In the genomic region with DNA sequence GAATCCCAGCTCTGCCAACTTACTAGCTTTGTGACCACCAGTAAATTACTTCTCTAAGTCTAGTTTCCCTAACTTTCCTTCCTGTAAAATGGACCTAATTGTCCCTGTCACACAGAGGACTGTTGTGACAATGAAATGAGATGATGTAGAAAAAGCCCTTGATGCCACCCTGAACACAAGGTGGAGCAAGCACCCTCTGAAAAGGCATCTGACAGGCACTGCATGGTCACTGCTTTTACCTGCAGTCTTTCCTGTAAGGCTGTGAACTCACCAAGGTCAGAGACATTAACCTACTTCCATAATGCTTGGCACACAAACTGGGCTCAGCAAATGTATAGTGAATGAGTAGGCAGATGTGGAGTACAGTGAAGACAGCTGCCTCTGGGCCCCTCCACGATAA, we compare ENCODE assay signal across 2 cellular contexts.
TF ChIP-seq lines count a peak whose summit lies in the region.

No MANE protein-coding gene starts in this region.

TF ChIP-seq in HCT116, 20 proteins besides CTCF, POLR2A, EP300 and RAD21:
- TF ChIP-seq YY1 (IDR thresholded peaks at IDR 0.05; ENCODE audit: extremely low read depth, insufficient replicate concordance, low read depth, low read length), result no peak
- TF ChIP-seq, protein P1, sequence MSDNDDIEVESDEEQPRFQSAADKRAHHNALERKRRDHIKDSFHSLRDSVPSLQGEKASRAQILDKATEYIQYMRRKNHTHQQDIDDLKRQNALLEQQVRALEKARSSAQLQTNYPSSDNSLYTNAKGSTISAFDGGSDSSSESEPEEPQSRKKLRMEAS (IDR thresholded peaks at IDR 0.05), result no peak
- no peak for TF ChIP-seq ZFX (IDR thresholded peaks at IDR 0.05)
- TF ChIP-seq, protein P2, sequence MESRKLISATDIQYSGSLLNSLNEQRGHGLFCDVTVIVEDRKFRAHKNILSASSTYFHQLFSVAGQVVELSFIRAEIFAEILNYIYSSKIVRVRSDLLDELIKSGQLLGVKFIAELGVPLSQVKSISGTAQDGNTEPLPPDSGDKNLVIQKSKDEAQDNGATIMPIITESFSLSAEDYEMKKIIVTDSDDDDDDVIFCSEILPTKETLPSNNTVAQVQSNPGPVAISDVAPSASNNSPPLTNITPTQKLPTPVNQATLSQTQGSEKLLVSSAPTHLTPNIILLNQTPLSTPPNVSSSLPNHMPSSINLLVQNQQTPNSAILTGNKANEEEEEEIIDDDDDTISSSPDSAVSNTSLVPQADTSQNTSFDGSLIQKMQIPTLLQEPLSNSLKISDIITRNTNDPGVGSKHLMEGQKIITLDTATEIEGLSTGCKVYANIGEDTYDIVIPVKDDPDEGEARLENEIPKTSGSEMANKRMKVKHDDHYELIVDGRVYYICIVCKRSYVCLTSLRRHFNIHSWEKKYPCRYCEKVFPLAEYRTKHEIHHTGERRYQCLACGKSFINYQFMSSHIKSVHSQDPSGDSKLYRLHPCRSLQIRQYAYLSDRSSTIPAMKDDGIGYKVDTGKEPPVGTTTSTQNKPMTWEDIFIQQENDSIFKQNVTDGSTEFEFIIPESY (IDR thresholded peaks at IDR 0.05; ENCODE audit: extremely low read depth, insufficient replicate concordance, low read length), result no peak
- no peak for TF ChIP-seq EZH2 (IDR thresholded peaks at IDR 0.05)
- TF ChIP-seq, protein P3, sequence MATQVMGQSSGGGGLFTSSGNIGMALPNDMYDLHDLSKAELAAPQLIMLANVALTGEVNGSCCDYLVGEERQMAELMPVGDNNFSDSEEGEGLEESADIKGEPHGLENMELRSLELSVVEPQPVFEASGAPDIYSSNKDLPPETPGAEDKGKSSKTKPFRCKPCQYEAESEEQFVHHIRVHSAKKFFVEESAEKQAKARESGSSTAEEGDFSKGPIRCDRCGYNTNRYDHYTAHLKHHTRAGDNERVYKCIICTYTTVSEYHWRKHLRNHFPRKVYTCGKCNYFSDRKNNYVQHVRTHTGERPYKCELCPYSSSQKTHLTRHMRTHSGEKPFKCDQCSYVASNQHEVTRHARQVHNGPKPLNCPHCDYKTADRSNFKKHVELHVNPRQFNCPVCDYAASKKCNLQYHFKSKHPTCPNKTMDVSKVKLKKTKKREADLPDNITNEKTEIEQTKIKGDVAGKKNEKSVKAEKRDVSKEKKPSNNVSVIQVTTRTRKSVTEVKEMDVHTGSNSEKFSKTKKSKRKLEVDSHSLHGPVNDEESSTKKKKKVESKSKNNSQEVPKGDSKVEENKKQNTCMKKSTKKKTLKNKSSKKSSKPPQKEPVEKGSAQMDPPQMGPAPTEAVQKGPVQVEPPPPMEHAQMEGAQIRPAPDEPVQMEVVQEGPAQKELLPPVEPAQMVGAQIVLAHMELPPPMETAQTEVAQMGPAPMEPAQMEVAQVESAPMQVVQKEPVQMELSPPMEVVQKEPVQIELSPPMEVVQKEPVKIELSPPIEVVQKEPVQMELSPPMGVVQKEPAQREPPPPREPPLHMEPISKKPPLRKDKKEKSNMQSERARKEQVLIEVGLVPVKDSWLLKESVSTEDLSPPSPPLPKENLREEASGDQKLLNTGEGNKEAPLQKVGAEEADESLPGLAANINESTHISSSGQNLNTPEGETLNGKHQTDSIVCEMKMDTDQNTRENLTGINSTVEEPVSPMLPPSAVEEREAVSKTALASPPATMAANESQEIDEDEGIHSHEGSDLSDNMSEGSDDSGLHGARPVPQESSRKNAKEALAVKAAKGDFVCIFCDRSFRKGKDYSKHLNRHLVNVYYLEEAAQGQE (IDR thresholded peaks at IDR 0.05; ENCODE audit: low read depth), result no peak
- no peak for TF ChIP-seq ZNF274 (IDR thresholded peaks at IDR 0.05; ENCODE audit: low read depth, low read length)
- TF ChIP-seq JUND (IDR thresholded peaks at IDR 0.05), result no peak
- TF ChIP-seq EZH2phosphoT487 (IDR thresholded peaks at IDR 0.05; ENCODE audit: borderline replicate concordance), result no peak
- no peak for TF ChIP-seq CBX3 (IDR thresholded peaks at IDR 0.05; ENCODE audit: low read depth)
- TF ChIP-seq, protein P4, sequence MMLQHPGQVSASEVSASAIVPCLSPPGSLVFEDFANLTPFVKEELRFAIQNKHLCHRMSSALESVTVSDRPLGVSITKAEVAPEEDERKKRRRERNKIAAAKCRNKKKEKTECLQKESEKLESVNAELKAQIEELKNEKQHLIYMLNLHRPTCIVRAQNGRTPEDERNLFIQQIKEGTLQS (IDR thresholded peaks at IDR 0.05), result no peak
- TF ChIP-seq ELF1 (IDR thresholded peaks at IDR 0.05; ENCODE audit: borderline replicate concordance, low read depth), result no peak
- TF ChIP-seq POLR2AphosphoS5 (IDR thresholded peaks at IDR 0.05; ENCODE audit: low read depth, low read length), result no peak
- no peak for TF ChIP-seq CEBPB (IDR thresholded peaks at IDR 0.05; ENCODE audit: low read depth)
- TF ChIP-seq SIN3A (IDR thresholded peaks at IDR 0.05; ENCODE audit: low read depth), result no peak
TF ChIP-seq in HCT116: peak in this region for 0.

TF ChIP-seq in HepG2, 621 proteins besides CTCF, POLR2A, EP300 and RAD21:
- peak; percentile 32; the same call in 1 of the 2 replicates for TF ChIP-seq ZNF629 (CRISPR knock-in tag; conservative IDR thresholded peaks at IDR 0.05)
- no peak for TF ChIP-seq DMAP1 (CRISPR knock-in tag; IDR thresholded peaks at IDR 0.05)
- TF ChIP-seq STAG1 (CRISPR knock-in tag; IDR thresholded peaks at IDR 0.05), result 0 out of 2 replicates have a peak, but pooled peaks have one; percentile 6
- no peak for TF ChIP-seq ZNF3 (CRISPR knock-in tag; IDR thresholded peaks at IDR 0.05)
TF ChIP-seq in HepG2: peak in this region for 2.
